Comparison of ENCODE assay signal across 18 cellular contexts in genomic region chr9:8703904-8704303, GRCh38.
DNase-seq lines count a peak whose midpoint lies in the region; ATAC-seq and TF ChIP-seq lines count a peak whose summit lies in the region.
"Had no signal": no experiment of that assay in that cellular context is flagged by ENCODE, and none has a peak within 500 bp of the region (broad histone marks: within the 10 kb centered on the region; RNA-seq: fewer than 3 reads in every experiment).

No MANE protein-coding gene starts in this region.

- no peak overlapping the region for H2BK5ac ChIP-seq in H9 (ENCODE audit: insufficient read length, low read length)

- ATAC-seq in activated CD8-positive, alpha-beta T cell treated with anti-CD3 and anti-CD28 coated beads, Interleukin-2, amount 10 ng/mL, durations not matched to agents 7 days and 5 days = no peak
- ATAC-seq: GM12878, HCT116 had no signal

- no peaks in the 10 kb centered on the region for H3K79me1 ChIP-seq in H9 (ENCODE audit: insufficient read depth, low read depth, low read length, poor library complexity, severe bottlenecking)

- no peaks in the 10 kb centered on the region; the same call in 1 of the 2 replicates for H3K4me1 ChIP-seq in H9 (ENCODE audit: insufficient read depth, low read length)
- no peaks in the 10 kb centered on the region for H3K4me1 ChIP-seq in thyroid gland

- TF ChIP-seq POLR2A in thyroid gland (IDR thresholded peaks at IDR 0.05) = no peak

- H3K36me3 Mint-ChIP-seq in H9 (ENCODE audit: insufficient read depth in 1 of 3, low read depth in 3 of 3) (no peaks in the 10 kb centered on the region), glutamatergic neuron (ENCODE audit: unreplicated experiment) (no peaks in the 10 kb centered on the region), nephron (ENCODE audit: low read depth) (peaks cover 7% of the 10 kb centered on the region), progenitor cell of endocrine pancreas (ENCODE audit: insufficient read depth) (peaks cover 1% of the 10 kb centered on the region)
- no peaks in the 10 kb centered on the region for H3K36me3 Mint-ChIP-seq in activated CD8-positive, alpha-beta T cell treated with anti-CD3 and anti-CD28 coated beads, Interleukin-2, amount 10 ng/mL, durations not matched to agents 7 days and 5 days (ENCODE audit: low read depth)
- H3K36me3 Mint-ChIP-seq: CD4-positive, alpha-beta memory T cell had no signal

- intact Hi-C loops in thyroid gland (cut with DNase I) = no loop called here

- no peak overlapping the region for H3K56ac ChIP-seq in H9 (ENCODE audit: insufficient read length, low read depth, low read length)

- no peak overlapping the region for H2BK120ac ChIP-seq in H9 (ENCODE audit: low read depth, low read length, poor library complexity, severe bottlenecking)

- H3K9me3 ChIP-seq in H9 (ENCODE audit: control insufficient read depth, low read depth, low read length) (no peaks in the 10 kb centered on the region), thyroid gland (no peaks in the 10 kb centered on the region)

- H3K4me1 Mint-ChIP-seq in H9 = peaks cover 32 to 48% of the 10 kb centered on the region in 2 experiments
- H3K4me1 Mint-ChIP-seq in glutamatergic neuron (ENCODE audit: low read depth, unreplicated experiment) = peaks cover 32% of the 10 kb centered on the region
- peaks cover 57% of the 10 kb centered on the region for H3K4me1 Mint-ChIP-seq in nephron
- H3K4me1 Mint-ChIP-seq in activated CD8-positive, alpha-beta T cell treated with anti-CD3 and anti-CD28 coated beads, Interleukin-2, amount 10 ng/mL, durations not matched to agents 7 days and 5 days (ENCODE audit: low read depth) = no peaks in the 10 kb centered on the region
- peaks cover 9% of the 10 kb centered on the region for H3K4me1 Mint-ChIP-seq in progenitor cell of endocrine pancreas (ENCODE audit: low read depth)
- H3K4me1 Mint-ChIP-seq: CD4-positive, alpha-beta memory T cell had no signal

- peak overlapping the region in 2 of 3 experiments; percentile 0 to 2; a peak in 2 of 7 replicates for H3K27ac Mint-ChIP-seq in H9
- peak overlapping the region; percentile 4 for H3K27ac Mint-ChIP-seq in glutamatergic neuron (ENCODE audit: unreplicated experiment)
- peak overlapping the region; percentile 14 to 53 (median 50) for H3K27ac Mint-ChIP-seq in nephron
- no peak overlapping the region for H3K27ac Mint-ChIP-seq in activated CD8-positive, alpha-beta T cell treated with anti-CD3 and anti-CD28 coated beads, Interleukin-2, amount 10 ng/mL, durations not matched to agents 7 days and 5 days
- no peak overlapping the region for H3K27ac Mint-ChIP-seq in progenitor cell of endocrine pancreas
- H3K27ac Mint-ChIP-seq: CD4-positive, alpha-beta memory T cell had no signal

- no peak overlapping the region for H4K5ac ChIP-seq in H9 (ENCODE audit: insufficient read length, low read depth, low read length)

- H3K4me3 ChIP-seq in thyroid gland (replicated peaks in 1 of 3) (no peak overlapping the region), brain microvascular endothelial cell (ENCODE audit: low read depth, low read length) (no peak overlapping the region)
- H3K4me3 ChIP-seq: GM12878 had no signal

- no peak overlapping the region for H3K14ac ChIP-seq in H9 (ENCODE audit: insufficient read depth, low read length)

- no peaks in the 10 kb centered on the region for H3K9me3 Mint-ChIP-seq in H9
- H3K9me3 Mint-ChIP-seq in glutamatergic neuron (ENCODE audit: unreplicated experiment) = peaks cover 3% of the 10 kb centered on the region
- H3K9me3 Mint-ChIP-seq in nephron = no peaks in the 10 kb centered on the region
- no peaks in the 10 kb centered on the region for H3K9me3 Mint-ChIP-seq in activated CD8-positive, alpha-beta T cell treated with anti-CD3 and anti-CD28 coated beads, Interleukin-2, amount 10 ng/mL, durations not matched to agents 7 days and 5 days (ENCODE audit: insufficient read depth)
- peaks cover 5% of the 10 kb centered on the region for H3K9me3 Mint-ChIP-seq in progenitor cell of endocrine pancreas (ENCODE audit: low read depth)
- H3K9me3 Mint-ChIP-seq: CD4-positive, alpha-beta memory T cell had no signal

- in situ Hi-C loops in brain microvascular endothelial cell (cut with HindIII; ENCODE audit: low pct_ligation_motif_present, low sequenced_read_pairs) = no loop called here

- H3K23ac ChIP-seq in H9 (ENCODE audit: insufficient read length, low read depth, low read length) = no peak overlapping the region

- H2BK12ac ChIP-seq in H9 (ENCODE audit: insufficient read length, low read depth, low read length) = no peak overlapping the region

- H3K27me3 Mint-ChIP-seq in H9 (ENCODE audit: low read depth) (no peaks in the 10 kb centered on the region), glutamatergic neuron (ENCODE audit: unreplicated experiment) (no peaks in the 10 kb centered on the region), nephron (ENCODE audit: low read depth) (no peaks in the 10 kb centered on the region), progenitor cell of endocrine pancreas (no peaks in the 10 kb centered on the region)
- H3K27me3 Mint-ChIP-seq in activated CD8-positive, alpha-beta T cell treated with anti-CD3 and anti-CD28 coated beads, Interleukin-2, amount 10 ng/mL, durations not matched to agents 7 days and 5 days (ENCODE audit: low read depth) = no peaks in the 10 kb centered on the region

- H3K4ac ChIP-seq in H9 (ENCODE audit: low read depth, low read length) = no peak overlapping the region

- H3K36me3 ChIP-seq in thyroid gland (no peaks in the 10 kb centered on the region), brain microvascular endothelial cell (replicated peaks) (no peaks in the 10 kb centered on the region)

- H3K27ac ChIP-seq in H9 (ENCODE audit: insufficient read length, low read depth, low read length) = no peak overlapping the region
- H3K27ac ChIP-seq in thyroid gland = no peak overlapping the region
- no peak overlapping the region for H3K27ac ChIP-seq in brain microvascular endothelial cell

- H3K4me3 Mint-ChIP-seq in H9 (no peak overlapping the region), glutamatergic neuron (ENCODE audit: unreplicated experiment) (no peak overlapping the region), nephron (no peak overlapping the region), progenitor cell of endocrine pancreas (ENCODE audit: low read depth) (no peak overlapping the region)
- H3K4me3 Mint-ChIP-seq in activated CD8-positive, alpha-beta T cell treated with anti-CD3 and anti-CD28 coated beads, Interleukin-2, amount 10 ng/mL, durations not matched to agents 7 days and 5 days = no peak overlapping the region
- H3K4me3 Mint-ChIP-seq: CD4-positive, alpha-beta memory T cell had no signal

- CTCF ChIA-PET in activated CD8-positive, alpha-beta T cell treated with anti-CD3 and anti-CD28 coated beads, Interleukin-2, amount 10 ng/mL, durations not matched to agents 7 days and 5 days (lab: Charles Lee) = no interaction called here

- no peak overlapping the region for H3K18ac ChIP-seq in H9 (ENCODE audit: insufficient read length, low read depth, low read length)

- H4K20me1 ChIP-seq in H9 (ENCODE audit: control insufficient read depth, insufficient read depth, insufficient read length) = no peaks in the 10 kb centered on the region

- no peak overlapping the region for H4K8ac ChIP-seq in H9 (replicated peaks; ENCODE audit: insufficient read length, low read depth, low read length)

- H2AFZ ChIP-seq in H9 (ENCODE audit: low read length) = no peak overlapping the region

- H3K9ac ChIP-seq in H9 (ENCODE audit: extremely low read depth, insufficient read length, low read length) = no peak overlapping the region

- no peaks in the 10 kb centered on the region for H3K27me3 ChIP-seq in H9 (ENCODE audit: insufficient read depth, low read length)
- H3K27me3 ChIP-seq in thyroid gland = no peaks in the 10 kb centered on the region
- no peaks in the 10 kb centered on the region for H3K27me3 ChIP-seq in brain microvascular endothelial cell (replicated peaks)

- no peak overlapping the region for H3K4me2 ChIP-seq in H9 (ENCODE audit: insufficient read depth, insufficient read length, low read length)

- H4K91ac ChIP-seq in H9 (ENCODE audit: insufficient read length, low read depth, low read length) = no peak overlapping the region

- WGBS in H9 (ENCODE audit: extremely low coverage, insufficient read length, low lambda C conversion rate) = no CpG with 5 or more reads among the region's 3 CpGs
- 44 to 50% methylated on average over 3 of the region's 3 CpGs for WGBS in thyroid gland, 2 donors

- H2BK20ac ChIP-seq in H9 (ENCODE audit: low read depth, low read length, poor library complexity, severe bottlenecking) = no peak overlapping the region

- TF ChIP-seq CTCF in H9 (conservative IDR thresholded peaks at IDR 0.05) = no peak
- TF ChIP-seq CTCF in glutamatergic neuron (IDR thresholded peaks at IDR 0.05; ENCODE audit: partially characterized antibody, unreplicated experiment) = no peak
- TF ChIP-seq CTCF in nephron (IDR thresholded peaks at IDR 0.05; ENCODE audit: unreplicated experiment in 3 of 3) = no peak
- TF ChIP-seq CTCF in thyroid gland (IDR thresholded peaks at IDR 0.05) = no peak
- TF ChIP-seq CTCF in brain microvascular endothelial cell (IDR thresholded peaks at IDR 0.05; ENCODE audit: low read depth, low read length, missing control alignments) = no peak
- no peak for TF ChIP-seq CTCF in progenitor cell of endocrine pancreas (IDR thresholded peaks at IDR 0.05; ENCODE audit: unreplicated experiment)

- H2BK15ac ChIP-seq in H9 (ENCODE audit: low read depth, low read length) = no peak overlapping the region

- no peak overlapping the region for H3T11ph ChIP-seq in H9 (ENCODE audit: low read length)

- DNase-seq in H9 = no peak
- DNase-seq in glutamatergic neuron = no peak
- peak; percentile 38 for DNase-seq in left kidney (ENCODE audit: low read depth, low spot score)
- DNase-seq in activated CD8-positive, alpha-beta T cell treated with anti-CD3 and anti-CD28 coated beads, Interleukin-2, amount 10 ng/mL, durations not matched to agents 7 days and 5 days = no peak
- no peak for DNase-seq in thyroid gland
- no peak for DNase-seq in brain microvascular endothelial cell
- no peak for DNase-seq in progenitor cell of endocrine pancreas (ENCODE audit: low spot score, unreplicated experiment)
- DNase-seq: 8988T; C1 segment of cervical spinal cord; CD4-positive, alpha-beta memory T cell; COR-L47; DMS79; EL; GDM1; GOT3 had no signal

- no peaks in the 10 kb centered on the region for H3K79me2 ChIP-seq in H9 (ENCODE audit: insufficient read depth, low read length)

- no peak overlapping the region for H2AK5ac ChIP-seq in H9 (ENCODE audit: insufficient read length, low read length)

- POLR2A ChIA-PET in activated CD8-positive, alpha-beta T cell treated with anti-CD3 and anti-CD28 coated beads, Interleukin-2, amount 10 ng/mL, durations not matched to agents 7 days and 5 days (lab: Charles Lee) = no interaction called here

- no peaks in the 10 kb centered on the region for H3K23me2 ChIP-seq in H9 (ENCODE audit: insufficient read length, low read depth, low read length, poor library complexity, severe bottlenecking)

Comparison
In these comparisons a context has a peak if more than half of its experiments do, and no peak if none do; other contexts are left out.
1. H3K27ac Mint-ChIP-seq: peak in H9 (2 of 3), glutamatergic neuron (single experiment) and nephron (3 of 3); none in activated CD8-positive, alpha-beta T cell treated with anti-CD3 and anti-CD28 coated beads, Interleukin-2, amount 10 ng/mL, durations not matched to agents 7 days and 5 days (single experiment) and progenitor cell of endocrine pancreas (single experiment).